In the genomic region with DNA sequence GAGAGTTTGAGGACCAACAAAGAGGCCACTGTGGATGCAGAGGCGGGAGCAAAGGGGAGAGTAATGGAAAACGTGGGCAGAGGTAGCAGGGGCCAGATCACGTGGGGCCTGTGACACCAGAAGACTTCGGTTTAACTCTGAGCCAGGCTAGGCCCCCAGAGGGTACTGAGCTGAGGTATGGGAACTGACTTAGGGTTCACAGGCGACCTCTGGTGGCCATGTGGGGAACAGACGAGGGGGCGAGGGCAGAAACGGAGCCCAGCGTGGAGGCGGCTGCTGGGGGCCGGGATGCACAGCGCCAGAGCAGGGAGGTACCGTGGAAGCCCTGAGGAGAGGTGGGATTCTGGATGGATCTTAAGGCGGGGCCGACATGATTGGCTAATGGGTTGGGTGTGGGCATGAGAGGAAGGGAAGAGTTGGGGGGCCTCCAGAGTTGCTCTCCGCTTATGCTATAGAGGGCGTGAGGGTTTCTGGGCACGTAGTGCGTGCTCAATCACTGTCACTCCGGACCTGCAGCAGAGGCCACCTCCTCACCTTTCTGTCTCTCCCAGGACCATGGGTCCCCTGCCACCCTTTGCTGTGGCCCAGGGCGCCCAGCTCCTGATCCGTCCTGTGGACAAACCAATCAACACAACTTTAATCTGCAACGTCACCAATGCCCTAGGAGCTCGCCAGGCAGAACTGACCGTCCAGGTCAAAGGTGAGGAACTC, we compare ENCODE assay signal across 8 cellular contexts. TPM values are rescaled to one million over a fixed set of nuclear protein-coding genes. Genes with fewer than 3 reads are reported as not detected.
A peak's percentile ranks its signal among the peaks of the same experiment; 100 is the strongest.
DNase-seq lines count a peak whose midpoint lies in the region; ATAC-seq and TF ChIP-seq lines count a peak whose summit lies in the region.

No MANE protein-coding gene starts in this region.

- intact Hi-C loops in transverse colon (cut with DNase I; ENCODE audit: low total_unique reads) = no loop called here

- DNase-seq in AG10803 (ENCODE audit: low read depth) (peak; percentile 66), GM23248 (peak; percentile 70), fibroblast of peridontal ligament (ENCODE audit: extremely low read depth) (peak; percentile 75), osteocyte (ENCODE audit: extremely low spot score, unreplicated experiment) (peak; percentile 91), transverse colon (peak; percentile 63)
- DNase-seq in activated T-cell treated with anti-CD3 and anti-CD28 coated beads, Interleukin-2, amount 50 U/mL, for 24 hours = peak; percentile 81

- H3K4me3 ChIP-seq in AG10803 (ENCODE audit: low read length) = no peak overlapping the region
- H3K4me3 ChIP-seq in GM23248 = no peak overlapping the region
- no peak overlapping the region for H3K4me3 ChIP-seq in OCI-LY3 (ENCODE audit: low read length)
- H3K4me3 ChIP-seq in transverse colon = no peak overlapping the region

- no peak for TF ChIP-seq POLR2A in transverse colon (IDR thresholded peaks at IDR 0.05)

- peaks cover 13% of the 10 kb centered on the region for H3K79me2 ChIP-seq in GM23248 (ENCODE audit: insufficient read depth)
- no peaks in the 10 kb centered on the region for H3K79me2 ChIP-seq in OCI-LY3 (ENCODE audit: low read length)

- H3K9ac ChIP-seq in GM23248 = no peak overlapping the region
- H3K9ac ChIP-seq in OCI-LY3 (ENCODE audit: low read length) = no peak overlapping the region

- no peak overlapping the region for H3K27ac Mint-ChIP-seq in activated T-cell treated with anti-CD3 and anti-CD28 coated beads, Interleukin-2, amount 50 U/mL, for 24 hours
- H3K27ac Mint-ChIP-seq in osteocyte (ENCODE audit: unreplicated experiment) = peak overlapping the region; percentile 50

- H3K4me1 ChIP-seq in GM23248 (ENCODE audit: insufficient read depth) = no peaks in the 10 kb centered on the region; the same call in 1 of the 2 replicates
- H3K4me1 ChIP-seq in OCI-LY3 (ENCODE audit: low read length) = peaks cover 11% of the 10 kb centered on the region
- H3K4me1 ChIP-seq in transverse colon = peaks cover 0 to 2% (median 0%) of the 10 kb centered on the region in 4 donors

- ATAC-seq in HG03097 (IDR thresholded peaks at IDR 0.05; ENCODE audit: low FRiP score, unreplicated experiment) = no peak

- no peaks in the 10 kb centered on the region for H4K20me1 ChIP-seq in GM23248 (ENCODE audit: insufficient read depth)
- no peaks in the 10 kb centered on the region for H4K20me1 ChIP-seq in OCI-LY3 (ENCODE audit: insufficient read depth, low read length)

- H3K9me2 ChIP-seq in GM23248 (ENCODE audit: insufficient read depth) = no peaks in the 10 kb centered on the region

- H3K4me2 ChIP-seq in GM23248 (ENCODE audit: unreplicated experiment) = no peak overlapping the region
- H3K4me2 ChIP-seq in OCI-LY3 (ENCODE audit: low read length) = peak overlapping the region; percentile 36

- peaks cover 78% of the 10 kb centered on the region for H3K36me3 ChIP-seq in GM23248 (ENCODE audit: low read depth)
- H3K36me3 ChIP-seq in OCI-LY3 (replicated peaks; ENCODE audit: low read depth, low read length) = no peaks in the 10 kb centered on the region
- peaks cover 0 to 21% (median 11%) of the 10 kb centered on the region in 4 donors for H3K36me3 ChIP-seq in transverse colon

- no peaks in the 10 kb centered on the region for H3K9me3 Mint-ChIP-seq in activated T-cell treated with anti-CD3 and anti-CD28 coated beads, Interleukin-2, amount 50 U/mL, for 24 hours
- H3K9me3 Mint-ChIP-seq in osteocyte (ENCODE audit: unreplicated experiment) = no peaks in the 10 kb centered on the region

- 60 to 64% methylated on average over 25 of the region's 25 CpGs for WGBS in GM23248 (ENCODE audit: low coverage in 1 of 2, low lambda C conversion rate in 2 of 2, missing lambda C conversion rate in 2 of 2), 2 experiments
- WGBS in transverse colon (ENCODE audit: low coverage in 1 of 2), 2 donors = 41% methylated on average over 25 of the region's 25 CpGs; no CpG with 5 or more reads in 1 of the 2 donors

- H3F3A ChIP-seq in GM23248 (ENCODE audit: insufficient read depth) = peaks cover 1% of the 10 kb centered on the region

- in situ Hi-C loops in GM23248 (cut with MboI) = loop anchor here (5.0 kb wide), 1 partner anchor 85 kb away; no protein-coding TSS in a partner anchor
- in situ Hi-C loops in transverse colon (cut with MboI; ENCODE audit: low pct_ligation_motif_present in 1 of 4, low pct_unique_long_range_greater_than_20kb in 1 of 4, low sequenced_read_pairs in 3 of 4) = loop anchor here in 3 of 4 donors (5.0 to 10.0 kb wide), 2 partner anchors 83 to 85 kb away; no protein-coding TSS in a partner anchor

- H3K27me3 ChIP-seq in GM23248 (replicated peaks; ENCODE audit: insufficient read depth) (no peaks in the 10 kb centered on the region), OCI-LY3 (ENCODE audit: low read depth, low read length) (peaks cover 29% of the 10 kb centered on the region), transverse colon (no peaks in the 10 kb centered on the region)

- H2AFZ ChIP-seq in GM23248 (no peak overlapping the region), OCI-LY3 (ENCODE audit: low read depth, low read length) (no peak overlapping the region)

- H3K9me3 ChIP-seq in GM23248 (ENCODE audit: low read depth) (no peaks in the 10 kb centered on the region), OCI-LY3 (ENCODE audit: insufficient read depth, low read length) (no peaks in the 10 kb centered on the region), transverse colon (no peaks in the 10 kb centered on the region)

- H3K27me3 Mint-ChIP-seq in activated T-cell treated with anti-CD3 and anti-CD28 coated beads, Interleukin-2, amount 50 U/mL, for 24 hours = no peaks in the 10 kb centered on the region
- H3K27me3 Mint-ChIP-seq in osteocyte (ENCODE audit: unreplicated experiment) = no peaks in the 10 kb centered on the region

- peaks cover 31% of the 10 kb centered on the region for H3K36me3 Mint-ChIP-seq in activated T-cell treated with anti-CD3 and anti-CD28 coated beads, Interleukin-2, amount 50 U/mL, for 24 hours (ENCODE audit: low read depth)
- H3K36me3 Mint-ChIP-seq in osteocyte (ENCODE audit: unreplicated experiment) = peaks cover 35% of the 10 kb centered on the region

- H3K27ac ChIP-seq in GM23248 (no peak overlapping the region), OCI-LY3 (ENCODE audit: low read length) (no peak overlapping the region), transverse colon (no peak overlapping the region)

- no peak for TF ChIP-seq EP300 in transverse colon (IDR thresholded peaks at IDR 0.05; ENCODE audit: low read depth)

- TF ChIP-seq CTCF in AG10803 (conservative IDR thresholded peaks at IDR 0.05; ENCODE audit: low read length) = peak; percentile 84
- TF ChIP-seq CTCF in OCI-LY3 (IDR thresholded peaks at IDR 0.05; ENCODE audit: low read depth, low read length) = peak; percentile 94
- TF ChIP-seq CTCF in osteocyte (IDR thresholded peaks at IDR 0.05) = peak; percentile 90
- peak; percentile 82 to 93 (median 91) for TF ChIP-seq CTCF in transverse colon (IDR thresholded peaks at IDR 0.05)

- no peak overlapping the region for H3K4me3 Mint-ChIP-seq in activated T-cell treated with anti-CD3 and anti-CD28 coated beads, Interleukin-2, amount 50 U/mL, for 24 hours
- H3K4me3 Mint-ChIP-seq in osteocyte (ENCODE audit: unreplicated experiment) = no peak overlapping the region

- H3K4me1 Mint-ChIP-seq in activated T-cell treated with anti-CD3 and anti-CD28 coated beads, Interleukin-2, amount 50 U/mL, for 24 hours (ENCODE audit: low read depth) = peaks cover 15% of the 10 kb centered on the region
- peaks cover 7% of the 10 kb centered on the region for H3K4me1 Mint-ChIP-seq in osteocyte (ENCODE audit: unreplicated experiment)

RNA-seq across cellular contexts. Expression of a gene that starts 13.7 kb away (rescaled TPM):
- total RNA-seq in GM23248 (2014; rRNA removed; shearing (Covaris generic)) = 140 and 148 TPM in 2 replicates
- 58.8 and 63.3 TPM in 2 replicates for polyA plus RNA-seq in GM23248 (2016; fragmentation: Nextera tagmentation; extraction: Ambion mirVana)
- total RNA-seq in osteocyte (29.2 and 31.4 TPM in 2 replicates), transverse colon (10 to 100 TPM; 26.2 to 49.0 (median 33.3) TPM)

RNA-seq across cellular contexts. Expression of a gene that starts 13.9 kb away (rescaled TPM):
- 0.51 and 1.9 TPM in 2 replicates for total RNA-seq in GM23248 (2014; rRNA removed; shearing (Covaris generic))
- 1.3 and 1.7 TPM in 2 replicates for polyA plus RNA-seq in GM23248 (2016; fragmentation: Nextera tagmentation; extraction: Ambion mirVana)
- 6.3 and 7.4 TPM in 2 replicates for total RNA-seq in osteocyte
- total RNA-seq in transverse colon = 10 to 100 TPM in 2 of 4 donors, 1 to 10 TPM in 2; 3.8 to 19.1 (median 9.9) TPM

RNA-seq across cellular contexts. Expression of a gene that starts 41.6 kb away (rescaled TPM):
- total RNA-seq in GM23248 (2014; rRNA removed; shearing (Covaris generic)) = not detected in 2 replicates
- not detected in 2 replicates for polyA plus RNA-seq in GM23248 (2016; fragmentation: Nextera tagmentation; extraction: Ambion mirVana)
- not detected in 2 replicates for total RNA-seq in osteocyte
- total RNA-seq in transverse colon = not detected

RNA-seq across cellular contexts. Expression of a gene that starts 44.0 kb away (rescaled TPM):
- total RNA-seq in GM23248 (2014; rRNA removed; shearing (Covaris generic)) = not detected in 2 replicates
- 0.63 and 0.79 TPM in 2 replicates for polyA plus RNA-seq in GM23248 (2016; fragmentation: Nextera tagmentation; extraction: Ambion mirVana)
- total RNA-seq in osteocyte = not detected in 2 replicates
- not detected for total RNA-seq in transverse colon
